ENCODE assay signal across 1 cellular context in the genomic region with DNA sequence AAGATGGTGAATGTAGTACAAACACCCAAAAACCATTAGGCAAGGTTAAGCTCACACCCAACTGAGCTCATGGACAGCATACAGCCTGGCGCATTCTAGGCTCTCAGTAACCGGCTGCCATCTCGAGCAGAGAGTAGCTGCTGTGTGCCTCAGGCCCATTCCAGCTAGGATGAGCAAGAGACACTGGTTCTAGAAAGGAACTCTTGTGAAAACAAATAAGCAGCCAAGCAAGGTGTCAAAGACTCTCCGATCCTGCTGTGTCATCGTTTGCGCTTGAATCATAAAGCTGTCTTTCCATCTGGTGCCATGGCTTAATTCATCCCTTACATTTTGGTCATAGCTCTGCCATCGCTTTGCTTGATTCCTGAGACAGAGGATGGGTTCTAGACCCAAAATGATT.
TF ChIP-seq lines count a peak whose summit lies in the region.

No MANE protein-coding gene starts in this region.

TF ChIP-seq in GM23338, 12 proteins besides CTCF, POLR2A, EP300 and RAD21 (continued from another document):
- TF ChIP-seq ZNF462 (CRISPR knock-in tag; IDR thresholded peaks at IDR 0.05): no peak
- TF ChIP-seq, protein P1, sequence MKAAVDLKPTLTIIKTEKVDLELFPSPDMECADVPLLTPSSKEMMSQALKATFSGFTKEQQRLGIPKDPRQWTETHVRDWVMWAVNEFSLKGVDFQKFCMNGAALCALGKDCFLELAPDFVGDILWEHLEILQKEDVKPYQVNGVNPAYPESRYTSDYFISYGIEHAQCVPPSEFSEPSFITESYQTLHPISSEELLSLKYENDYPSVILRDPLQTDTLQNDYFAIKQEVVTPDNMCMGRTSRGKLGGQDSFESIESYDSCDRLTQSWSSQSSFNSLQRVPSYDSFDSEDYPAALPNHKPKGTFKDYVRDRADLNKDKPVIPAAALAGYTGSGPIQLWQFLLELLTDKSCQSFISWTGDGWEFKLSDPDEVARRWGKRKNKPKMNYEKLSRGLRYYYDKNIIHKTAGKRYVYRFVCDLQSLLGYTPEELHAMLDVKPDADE (IDR thresholded peaks at IDR 0.05): no peak
